Comparison of ENCODE assay signal across 22 cellular contexts in the genomic region with DNA sequence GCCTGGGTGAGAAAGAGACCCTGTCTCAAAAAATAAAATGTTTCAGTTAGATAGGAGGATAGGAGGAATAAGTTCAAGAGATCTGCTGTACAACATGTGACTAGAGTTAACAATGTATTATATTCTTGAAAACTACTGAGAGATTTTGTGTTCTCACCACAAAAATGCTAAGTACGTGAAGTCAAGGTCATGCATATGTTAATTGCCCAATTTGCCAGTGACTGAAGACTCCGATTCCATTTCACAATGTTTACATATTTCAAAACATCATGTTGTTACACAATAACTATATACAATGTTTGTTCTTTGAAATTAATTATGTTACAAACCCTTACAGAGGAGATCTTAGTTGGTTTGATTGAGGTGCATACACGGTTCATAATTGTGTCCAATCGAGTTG.
"Had no signal": no experiment of that assay in that cellular context is flagged by ENCODE, and none has a peak within 500 bp of the region (broad histone marks: within the 10 kb centered on the region; RNA-seq: fewer than 3 reads in every experiment).

No MANE protein-coding gene starts in this region.

- ATAC-seq: activated CD8-positive, alpha-beta memory T cell treated with anti-CD3 and anti-CD28 coated beads, Interleukin-2, amount 10 ng/mL, durations not matched to agents 7 days and 5 days; activated naive CD8-positive, alpha-beta T cell treated with anti-CD3 and anti-CD28 coated beads, Interleukin-2, amount 50 U/mL, for 24 hours; natural killer cell treated with Interleukin-12 subunit alpha and Interleukin-12 subunit beta and Interleukin-15 and Interleukin-18, amount 100 ng/mL, for 72 hours; T-cell had no signal

- H3K27ac ChIP-seq: right atrium auricular region, skin epidermis, tibial artery had no signal

- H3K9me3 ChIP-seq: right atrium auricular region, tibial artery had no signal

- FAIRE-seq: astrocyte, colon, endothelial cell of umbilical vein, urothelium cell line had no signal

- DNase-seq: activated CD4-positive, alpha-beta T cell treated with anti-CD3 and anti-CD28 coated beads, Interleukin-2, amount 50 U/mL, for 48 hours; activated CD8-positive, alpha-beta memory T cell treated with anti-CD3 and anti-CD28 coated beads, Interleukin-2, amount 10 ng/mL, durations not matched to agents 7 days and 5 days; activated naive CD4-positive, alpha-beta T cell treated with anti-CD3 and anti-CD28 coated beads for 36 hours; activated naive CD8-positive, alpha-beta T cell treated with anti-CD3 and anti-CD28 coated beads, Interleukin-2, amount 50 U/mL, for 24 hours; activated T-cell treated with anti-CD3 and anti-CD28 coated beads, Interleukin-2, amount 50 U/mL, for 1 hour; effector CD8-positive, alpha-beta T cell; glutamatergic neuron; kidney glomerular epithelial cell; mesendoderm; posterior cingulate gyrus; stimulated activated CD4-positive, alpha-beta T cell treated with anti-CD3 and anti-CD28 coated beads, Interleukin-4, amount 100 ng/mL, for 24 hours; stimulated activated naive CD4-positive, alpha-beta T cell; T-cell; T1000; tibial artery had no signal

- H3K36me3 ChIP-seq: right atrium auricular region, tibial artery had no signal

- H3K4me3 ChIP-seq: right atrium auricular region, skin epidermis, tibial artery had no signal

- H3K4me1 ChIP-seq: right atrium auricular region, tibial artery had no signal
